1 cellular context compared by ENCODE assay signal in genomic region chr20:63697868-63698545, GRCh38.
TF ChIP-seq lines count a peak whose summit lies in the region.

No MANE protein-coding gene starts in this region.

TF ChIP-seq in K562, 482 proteins besides CTCF, POLR2A, EP300 and RAD21:
- TF ChIP-seq HNRNPUL1 (IDR thresholded peaks at IDR 0.05; ENCODE audit: low read length) = 0 out of 2 replicates have a peak, but pooled peaks have one; percentile 4
- TF ChIP-seq ZNF589 (CRISPR knock-in tag; IDR thresholded peaks at IDR 0.05; ENCODE audit: low read depth) = no peak
- TF ChIP-seq PTBP1 (IDR thresholded peaks at IDR 0.05; ENCODE audit: low read depth, low read length) = 0 out of 2 replicates have a peak, but pooled peaks have one; percentile 17
- no peak for TF ChIP-seq EWSR1 (IDR thresholded peaks at IDR 0.05; ENCODE audit: borderline replicate concordance, low read depth, partially characterized antibody)
- peak; percentile 40; the same call in 1 of the 2 replicates for TF ChIP-seq ZBTB33 (CRISPR knock-in tag; IDR thresholded peaks at IDR 0.05)
- peak; percentile 20 for TF ChIP-seq RBM22 (IDR thresholded peaks at IDR 0.05; ENCODE audit: low read depth, low read length, poor library complexity, severe bottlenecking)
- TF ChIP-seq KDM5B (IDR thresholded peaks at IDR 0.05; ENCODE audit: insufficient replicate concordance, low read depth, low read length) = no peak
- peak; percentile 76 for TF ChIP-seq POLR2AphosphoS2 (IDR thresholded peaks at IDR 0.05; ENCODE audit: low read length)
- TF ChIP-seq MEIS2 (IDR thresholded peaks at IDR 0.05; ENCODE audit: partially characterized antibody) = no peak
- no peak for TF ChIP-seq RBM25 (IDR thresholded peaks at IDR 0.05; ENCODE audit: low read depth, low read length, severe bottlenecking)
- peak; percentile 52; the same call in 1 of the 2 replicates for TF ChIP-seq SUPT5H (IDR thresholded peaks at IDR 0.05)
- TF ChIP-seq SNRNP70 (optimal IDR thresholded peaks at IDR 0.05; ENCODE audit: low read depth, low read length) = peak; percentile 55
- TF ChIP-seq RBFOX2 (IDR thresholded peaks at IDR 0.05; ENCODE audit: low read depth, low read length) = 0 out of 2 replicates have a peak, but pooled peaks have one; percentile 27
- peak; percentile 43 for TF ChIP-seq PCBP1 (IDR thresholded peaks at IDR 0.05; ENCODE audit: low read depth, low read length, poor library complexity, severe bottlenecking)
- TF ChIP-seq POLR2B (IDR thresholded peaks at IDR 0.05; ENCODE audit: low read depth, partially characterized antibody) = peak; percentile 24
- TF ChIP-seq ZNF133 (CRISPR knock-in tag; IDR thresholded peaks at IDR 0.05) = no peak
- no peak for TF ChIP-seq U2AF2 (optimal IDR thresholded peaks at IDR 0.05; ENCODE audit: low read depth, low read length)
- no peak for TF ChIP-seq EP400 (IDR thresholded peaks at IDR 0.05)
- TF ChIP-seq POLR2G (IDR thresholded peaks at IDR 0.05; ENCODE audit: low read depth, low read length) = peak; percentile 80
- no peak for TF ChIP-seq SREBF1 (IDR thresholded peaks at IDR 0.05; ENCODE audit: borderline replicate concordance, low read depth, low read length)
- no peak for TF ChIP-seq NFYB (IDR thresholded peaks at IDR 0.05; ENCODE audit: extremely low read depth, insufficient read length)
- no peak for TF ChIP-seq E2F8 (IDR thresholded peaks at IDR 0.05; ENCODE audit: low read depth, partially characterized antibody)
